8 cellular contexts compared by ENCODE assay signal in the genomic region with DNA sequence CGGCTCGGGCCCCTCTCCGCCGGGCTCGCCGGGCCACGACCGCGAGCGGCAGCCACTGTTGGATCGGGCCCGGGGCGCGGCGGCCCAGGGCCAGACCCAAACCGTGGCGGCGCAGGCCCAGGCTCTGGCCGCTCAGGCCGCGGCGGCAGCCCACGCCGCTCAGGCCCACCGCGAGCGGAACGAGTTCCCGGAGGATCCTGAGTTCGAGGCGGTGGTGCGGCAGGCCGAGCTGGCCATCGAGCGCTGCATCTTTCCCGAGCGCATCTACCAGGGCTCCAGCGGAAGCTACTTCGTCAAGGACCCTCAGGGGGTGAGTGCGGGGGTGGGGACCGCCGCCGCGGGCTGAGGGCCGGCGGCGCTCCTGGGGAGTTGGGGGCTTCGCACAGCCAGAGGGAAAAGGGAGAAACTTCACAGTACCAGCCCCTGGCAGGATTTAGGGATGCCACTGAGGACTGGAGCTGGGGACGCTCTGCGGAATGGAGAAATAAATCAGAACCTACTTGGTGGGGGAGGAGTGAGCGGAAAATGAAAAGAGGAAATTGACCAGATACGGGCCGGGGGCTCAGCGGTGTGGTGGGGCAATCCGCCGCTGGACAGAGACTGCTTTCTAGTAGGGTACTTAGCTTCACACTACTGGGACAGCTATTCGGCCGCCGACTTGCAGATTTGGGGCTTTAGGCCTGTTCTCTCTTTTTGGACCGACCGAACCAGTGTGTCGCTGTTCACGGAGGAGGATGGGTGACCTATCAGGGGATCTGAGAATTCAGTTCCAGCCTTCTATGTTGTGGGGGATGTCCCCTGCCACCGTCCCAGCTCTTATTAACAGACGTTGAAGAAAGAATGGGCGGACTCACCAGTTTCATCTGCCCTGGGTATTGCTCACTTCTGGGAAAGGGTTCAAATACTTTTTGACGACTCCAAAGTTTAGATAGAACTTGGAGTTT. TPM values are rescaled to one million over a fixed set of nuclear protein-coding genes. Genes with fewer than 3 reads are reported as not detected.
DNase-seq lines count a peak whose midpoint lies in the region; ATAC-seq, FAIRE-seq and TF ChIP-seq lines count a peak whose summit lies in the region.

No MANE protein-coding gene starts in this region.

- H3K27me3 ChIP-seq in right lobe of liver: no peaks in the 10 kb centered on the region

- intact Hi-C loops in right lobe of liver (cut with DNase I): no loop called here

- no peaks in the 10 kb centered on the region for H3K9me3 Mint-ChIP-seq in T-helper 1 cell treated with Interleukin-12 subunit alpha and Interleukin-12 subunit beta and Interleukin-4 antibody, amounts not matched to agents 30 μg/mL and 1 μg/mL, for 36 hours
- H3K9me3 Mint-ChIP-seq in stimulated activated memory B cell treated with anti-CD40 and anti-IgM and Interleukin-4, amounts not matched to agents 10 μg/mL and 1 μg/mL and 100 μg/mL, for 72 hours: no peaks in the 10 kb centered on the region

- under 1% methylated on average over 40 of the region's 67 CpGs for WGBS in right lobe of liver (ENCODE audit: insufficient coverage, low coverage, low lambda C conversion rate, missing lambda C conversion rate)

- peak overlapping the region; percentile 63 to 82 (median 70) for H3K4me3 ChIP-seq in right lobe of liver

- peaks cover 4% of the 10 kb centered on the region for H3K36me3 Mint-ChIP-seq in T-helper 1 cell treated with Interleukin-12 subunit alpha and Interleukin-12 subunit beta and Interleukin-4 antibody, amounts not matched to agents 30 μg/mL and 1 μg/mL, for 36 hours (ENCODE audit: low read depth)
- H3K36me3 Mint-ChIP-seq in stimulated activated memory B cell treated with anti-CD40 and anti-IgM and Interleukin-4, amounts not matched to agents 10 μg/mL and 1 μg/mL and 100 μg/mL, for 72 hours: peaks cover 21% of the 10 kb centered on the region

- peaks cover 0 to 11% (median 6%) of the 10 kb centered on the region in 4 donors for H3K4me1 ChIP-seq in right lobe of liver

- peaks cover 0 to 6% (median 0%) of the 10 kb centered on the region in 4 donors for H3K36me3 ChIP-seq in right lobe of liver

- in situ Hi-C loops in ACHN (cut with HindIII; ENCODE audit: low pct_ligation_motif_present, low pct_unique_long_range_greater_than_20kb, low sequenced_read_pairs): no loop called here

- peak; percentile 40 for DNase-seq in ACHN
- peak; percentile 46 for DNase-seq in dermis blood vessel endothelial cell
- DNase-seq in right lobe of liver: peak; percentile 46 to 63 (median 50)
- DNase-seq in HTR-8/SVneo (ENCODE audit: insufficient read length, low spot score): no peak

- ATAC-seq in GM18868 (IDR thresholded peaks at IDR 0.05; ENCODE audit: unreplicated experiment): peak; percentile 11
- peak; percentile 23 for ATAC-seq in HG03342 (IDR thresholded peaks at IDR 0.05; ENCODE audit: unreplicated experiment)
- peak in 3 of 4 donors; percentile 2 to 22 (median 20) for ATAC-seq in right lobe of liver
- ATAC-seq in stimulated activated memory B cell treated with anti-CD40 and anti-IgM and Interleukin-4, amounts not matched to agents 10 μg/mL and 1 μg/mL and 100 μg/mL, for 72 hours: peak; percentile 46

- peak overlapping the region; percentile 61 to 87 (median 77) for H3K27ac ChIP-seq in right lobe of liver

- peaks cover 21% of the 10 kb centered on the region for H3K4me1 Mint-ChIP-seq in T-helper 1 cell treated with Interleukin-12 subunit alpha and Interleukin-12 subunit beta and Interleukin-4 antibody, amounts not matched to agents 30 μg/mL and 1 μg/mL, for 36 hours (ENCODE audit: low read depth)
- H3K4me1 Mint-ChIP-seq in stimulated activated memory B cell treated with anti-CD40 and anti-IgM and Interleukin-4, amounts not matched to agents 10 μg/mL and 1 μg/mL and 100 μg/mL, for 72 hours: peaks cover 27% of the 10 kb centered on the region

- peak overlapping the region; percentile 98 for H3K4me3 Mint-ChIP-seq in T-helper 1 cell treated with Interleukin-12 subunit alpha and Interleukin-12 subunit beta and Interleukin-4 antibody, amounts not matched to agents 30 μg/mL and 1 μg/mL, for 36 hours
- H3K4me3 Mint-ChIP-seq in stimulated activated memory B cell treated with anti-CD40 and anti-IgM and Interleukin-4, amounts not matched to agents 10 μg/mL and 1 μg/mL and 100 μg/mL, for 72 hours: peak overlapping the region; percentile 91

- peak overlapping the region; percentile 88 for H3K27ac Mint-ChIP-seq in T-helper 1 cell treated with Interleukin-12 subunit alpha and Interleukin-12 subunit beta and Interleukin-4 antibody, amounts not matched to agents 30 μg/mL and 1 μg/mL, for 36 hours
- H3K27ac Mint-ChIP-seq in stimulated activated memory B cell treated with anti-CD40 and anti-IgM and Interleukin-4, amounts not matched to agents 10 μg/mL and 1 μg/mL and 100 μg/mL, for 72 hours: peak overlapping the region; percentile 91

- TF ChIP-seq CTCF in right lobe of liver (IDR thresholded peaks at IDR 0.05): no peak

- FAIRE-seq in HTR-8/SVneo (lab: Jason Lieb, UNC): no peak

- no peaks in the 10 kb centered on the region for H3K9me3 ChIP-seq in right lobe of liver

- peak; percentile 22 for TF ChIP-seq POLR2A in right lobe of liver (IDR thresholded peaks at IDR 0.05)

- H3K27me3 Mint-ChIP-seq in T-helper 1 cell treated with Interleukin-12 subunit alpha and Interleukin-12 subunit beta and Interleukin-4 antibody, amounts not matched to agents 30 μg/mL and 1 μg/mL, for 36 hours (ENCODE audit: low read depth): no peaks in the 10 kb centered on the region
- no peaks in the 10 kb centered on the region for H3K27me3 Mint-ChIP-seq in stimulated activated memory B cell treated with anti-CD40 and anti-IgM and Interleukin-4, amounts not matched to agents 10 μg/mL and 1 μg/mL and 100 μg/mL, for 72 hours

RNA-seq across cellular contexts. Expression of a gene that starts 0.7 kb away (rescaled TPM):
- total RNA-seq in dermis blood vessel endothelial cell (16.7 and 19.7 TPM in 2 replicates), right lobe of liver (10 to 100 TPM in 3 of 6 experiments, 1 to 10 TPM in 3; 6.2 to 18.1 (median 11.4) TPM)

RNA-seq across cellular contexts. Expression of a gene that starts 7.8 kb away (rescaled TPM):
- total RNA-seq in dermis blood vessel endothelial cell: 0.98 and 3.6 TPM in 2 replicates
- total RNA-seq in right lobe of liver: 1 to 10 TPM in 4 of 6 experiments, under 1 TPM in 2; 0.69 to 3.9 (median 1.6) TPM

RNA-seq across cellular contexts. Expression of a gene that starts 45.9 kb away (rescaled TPM):
- 4.4 and 5.6 TPM in 2 replicates for total RNA-seq in dermis blood vessel endothelial cell
- total RNA-seq in right lobe of liver: 10 to 100 TPM; 10.3 to 27.0 (median 20.2) TPM

RNA-seq across cellular contexts. Expression of a gene that starts 51.6 kb away (rescaled TPM):
- total RNA-seq in dermis blood vessel endothelial cell: 0.09 and 0.34 TPM in 2 replicates
- 1 to 10 TPM in 5 of 6 experiments, not detected in 1; 1.2 to 4.1 (median 2.2) TPM for total RNA-seq in right lobe of liver

RNA-seq across cellular contexts. Expression of a gene that starts 57.0 kb away (rescaled TPM):
- total RNA-seq in dermis blood vessel endothelial cell (0.85 and 0.88 TPM in 2 replicates), right lobe of liver (10 to 100 TPM; 16.8 to 92.9 (median 36.5) TPM)
